In the genomic region with DNA sequence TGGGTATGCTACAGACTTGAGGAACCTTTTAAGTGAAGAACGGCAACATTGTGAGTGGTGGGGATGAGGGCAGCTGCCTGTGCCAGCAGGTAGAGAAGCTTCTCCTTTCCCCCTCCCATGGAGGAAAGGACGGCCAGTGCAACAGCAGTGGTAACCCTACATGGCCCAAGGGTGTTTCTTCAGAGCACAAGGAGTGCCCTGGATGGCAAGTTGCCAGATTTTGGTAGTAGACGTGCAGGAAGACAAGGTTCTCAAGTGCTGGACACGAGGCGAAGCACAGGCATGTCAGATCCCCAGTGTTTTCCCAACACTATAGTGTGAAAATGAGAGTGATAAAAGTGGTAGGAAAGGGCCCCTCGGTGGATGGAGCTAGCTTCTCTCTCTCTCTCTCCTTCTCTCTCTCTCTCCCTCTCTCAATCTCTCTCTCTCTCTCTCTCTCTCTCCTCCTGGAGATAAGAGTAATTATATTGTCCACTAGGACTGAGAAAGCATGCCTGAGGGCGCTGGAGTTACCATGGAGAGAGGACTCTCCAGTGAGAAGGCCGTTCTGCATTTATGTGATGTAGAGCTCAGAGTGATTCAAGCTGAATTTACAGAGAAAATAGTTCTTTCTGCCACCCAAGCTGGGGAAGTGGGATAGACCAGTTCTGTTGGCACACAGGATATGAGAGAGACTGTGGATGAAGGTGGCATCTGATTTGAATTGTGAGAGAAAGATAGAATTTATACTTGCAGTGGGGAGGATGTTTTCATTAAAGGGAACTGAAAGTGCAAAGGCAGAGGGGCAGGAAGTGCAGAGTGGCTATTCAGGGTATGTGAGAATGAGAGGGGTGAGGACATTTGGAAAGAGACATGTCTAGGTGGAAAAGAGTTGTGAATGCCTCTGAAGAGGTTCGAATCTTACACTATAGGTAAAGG, we compare ENCODE assay signal across 9 cellular contexts. TPM values are rescaled to one million over a fixed set of nuclear protein-coding genes. Genes with fewer than 3 reads are reported as not detected.
DNase-seq lines count a peak whose midpoint lies in the region; ATAC-seq and TF ChIP-seq lines count a peak whose summit lies in the region.
"Had no signal": no experiment of that assay in that cellular context is flagged by ENCODE, and none has a peak within 500 bp of the region (broad histone marks: within the 10 kb centered on the region; RNA-seq: fewer than 3 reads in every experiment).

No MANE protein-coding gene starts in this region.

- H3K4me3 ChIP-seq in SK-N-SH (ENCODE audit: low read depth in 2 of 2, low read length in 1 of 2) (no peak overlapping the region), upper lobe of left lung (no peak overlapping the region)
- H3K4me3 ChIP-seq: Peyer's patch had no signal

- no peak for TF ChIP-seq RAD21 in SK-N-SH (IDR thresholded peaks at IDR 0.05; ENCODE audit: low read length)

- no peaks in the 10 kb centered on the region for H3F3A ChIP-seq in SK-N-SH (replicated peaks; ENCODE audit: insufficient read depth)

- CTCF ChIA-PET in SK-N-SH (lab: Yijun Ruan, JAX): no interaction called here

- peak overlapping the region; percentile 79 for H3K27ac Mint-ChIP-seq in activated naive CD4-positive, alpha-beta T cell treated with anti-CD3 and anti-CD28 coated beads, Interleukin-2, amount 50 U/mL, for 24 hours
- H3K27ac Mint-ChIP-seq in activated naive CD4-positive, alpha-beta T cell treated with anti-CD3 and anti-CD28 coated beads, Interleukin-2, amount 50 U/mL, for 72 hours: no peak overlapping the region

- H3K27me3 ChIP-seq in SK-N-SH (ENCODE audit: insufficient read depth) (no peaks in the 10 kb centered on the region), upper lobe of left lung (no peaks in the 10 kb centered on the region)
- H3K27me3 ChIP-seq: Peyer's patch had no signal

- TF ChIP-seq EP300 in SK-N-SH (IDR thresholded peaks at IDR 0.05; ENCODE audit: borderline replicate concordance in 1 of 2, low read depth in 1 of 2, low read length in 1 of 2) (no peak), upper lobe of left lung (IDR thresholded peaks at IDR 0.05) (no peak)

- H3K4me2 ChIP-seq in SK-N-SH: 0 out of 2 replicates have a peak overlapping the region, but pooled peaks have one; percentile 26

- H3K4me1 ChIP-seq in SK-N-SH (ENCODE audit: control insufficient read depth in 1 of 2, insufficient read depth in 2 of 2, low read depth in 1 of 2, low read length in 1 of 2) (peaks cover 0 to 4% of the 10 kb centered on the region in 2 experiments; a peak in 1 of 4 replicates), upper lobe of left lung (no peaks in the 10 kb centered on the region)
- H3K4me1 ChIP-seq: Peyer's patch had no signal

- no peaks in the 10 kb centered on the region for H3K36me3 Mint-ChIP-seq in activated naive CD4-positive, alpha-beta T cell treated with anti-CD3 and anti-CD28 coated beads, Interleukin-2, amount 50 U/mL, for 24 hours
- no peaks in the 10 kb centered on the region for H3K36me3 Mint-ChIP-seq in activated naive CD4-positive, alpha-beta T cell treated with anti-CD3 and anti-CD28 coated beads, Interleukin-2, amount 50 U/mL, for 72 hours

- no peak overlapping the region for H2AFZ ChIP-seq in SK-N-SH (ENCODE audit: low read depth)

- POLR2A ChIA-PET in SK-N-SH (lab: Yijun Ruan, JAX): no interaction called here

- no peaks in the 10 kb centered on the region for H3K9me2 ChIP-seq in SK-N-SH

- H3K27ac ChIP-seq in SK-N-SH (ENCODE audit: low read depth in 2 of 2, low read length in 1 of 2) (no peak overlapping the region), upper lobe of left lung (no peak overlapping the region)
- H3K27ac ChIP-seq: Peyer's patch had no signal

- H3K4me1 Mint-ChIP-seq in activated naive CD4-positive, alpha-beta T cell treated with anti-CD3 and anti-CD28 coated beads, Interleukin-2, amount 50 U/mL, for 24 hours: peaks cover 14% of the 10 kb centered on the region

- no peaks in the 10 kb centered on the region for H3K36me3 ChIP-seq in SK-N-SH (replicated peaks in 1 of 2; ENCODE audit: control insufficient read depth in 1 of 2, insufficient read depth in 2 of 2, low read length in 1 of 2)
- H3K36me3 ChIP-seq in upper lobe of left lung: no peaks in the 10 kb centered on the region
- H3K36me3 ChIP-seq: Peyer's patch had no signal

- H3K27me3 Mint-ChIP-seq in activated naive CD4-positive, alpha-beta T cell treated with anti-CD3 and anti-CD28 coated beads, Interleukin-2, amount 50 U/mL, for 24 hours: peaks cover 2% of the 10 kb centered on the region

- TF ChIP-seq CTCF in SK-N-SH (IDR thresholded peaks at IDR 0.05) (no peak), upper lobe of left lung (IDR thresholded peaks at IDR 0.05) (no peak)

- H3K9me3 ChIP-seq in SK-N-SH (no peaks in the 10 kb centered on the region), upper lobe of left lung (no peaks in the 10 kb centered on the region)
- H3K9me3 ChIP-seq: Peyer's patch had no signal

- WGBS in SK-N-SH (ENCODE audit: low lambda C conversion rate): 5% methylated on average over 9 of the region's 9 CpGs
- 41 to 62% methylated on average over 9 of the region's 9 CpGs for WGBS in upper lobe of left lung, 2 donors

- no peaks in the 10 kb centered on the region for H4K20me1 ChIP-seq in SK-N-SH (ENCODE audit: insufficient read depth)

- no peaks in the 10 kb centered on the region for H3K79me2 ChIP-seq in SK-N-SH (ENCODE audit: insufficient read depth)

- no peak for TF ChIP-seq POLR2A in upper lobe of left lung (IDR thresholded peaks at IDR 0.05)

- peak overlapping the region; percentile 37 for H3K4me3 Mint-ChIP-seq in activated naive CD4-positive, alpha-beta T cell treated with anti-CD3 and anti-CD28 coated beads, Interleukin-2, amount 50 U/mL, for 24 hours

- DNase-seq in activated naive CD4-positive, alpha-beta T cell treated with anti-CD3 and anti-CD28 coated beads, Interleukin-2, amount 50 U/mL, for 72 hours (ENCODE audit: low spot score in 2 of 2): no peak
- DNase-seq in SK-N-SH: no peak
- peak in 1 of 2 donors; percentile 47 for DNase-seq in upper lobe of left lung
- DNase-seq in NCI-H128 (lab: John Stamatoyannopoulos, UW; ENCODE audit: unreplicated experiment): no peak
- DNase-seq in activated CD4-positive, CD25-positive, alpha-beta regulatory T cell treated with anti-CD3 and anti-CD28 coated beads, Interleukin-2, amount 50 U/mL, for 72 hours: no peak
- DNase-seq in superior temporal gyrus (ENCODE audit: extremely low spot score): no peak

- ATAC-seq in activated naive CD4-positive, alpha-beta T cell treated with anti-CD3 and anti-CD28 coated beads, Interleukin-2, amount 50 U/mL, for 72 hours: no peak
- ATAC-seq in HG03064 (IDR thresholded peaks at IDR 0.05; ENCODE audit: low read depth, unreplicated experiment) (peak; percentile 97), upper lobe of left lung (ENCODE audit: low FRiP score in 2 of 2) (peak; percentile 26 to 37)

- no peak overlapping the region for H3K9ac ChIP-seq in SK-N-SH

- no peaks in the 10 kb centered on the region for H3K9me3 Mint-ChIP-seq in activated naive CD4-positive, alpha-beta T cell treated with anti-CD3 and anti-CD28 coated beads, Interleukin-2, amount 50 U/mL, for 24 hours
- no peaks in the 10 kb centered on the region for H3K9me3 Mint-ChIP-seq in activated naive CD4-positive, alpha-beta T cell treated with anti-CD3 and anti-CD28 coated beads, Interleukin-2, amount 50 U/mL, for 72 hours

TF ChIP-seq in SK-N-SH, 30 proteins besides CTCF, POLR2A, EP300 and RAD21:
- TF ChIP-seq MXI1 (IDR thresholded peaks at IDR 0.05; ENCODE audit: low read depth, low read length) (no peak), FOSL2 (IDR thresholded peaks at IDR 0.05; ENCODE audit: borderline replicate concordance, low read depth) (no peak)

RNA-seq across cellular contexts. Expression of gene TRPC3, which starts 25.6 kb away (rescaled TPM):
- 1 to 10 TPM; 2.0 to 2.3 TPM for total RNA-seq in activated naive CD4-positive, alpha-beta T cell treated with anti-CD3 and anti-CD28 coated beads, Interleukin-2, amount 50 U/mL, for 72 hours
- polyA plus RNA-seq in SK-N-SH (2012; rRNA removed): not detected in 2 replicates
- polyA plus RNA-seq in SK-N-SH (2012; cell fraction: cytosol; rRNA removed): under 0.01 TPM in 1 of 2 replicates, not detected in the other
- 0.01 TPM in 1 of 2 replicates, not detected in the other for polyA plus RNA-seq in SK-N-SH (2012; cell fraction: nucleus; rRNA removed)
- total RNA-seq in upper lobe of left lung: 1 to 10 TPM in 4 of 6 donors, under 1 TPM in 2; 0.77 to 9.4 (median 1.4) TPM

Comparison
In these comparisons a context has a peak if more than half of its experiments do, and no peak if none do; other contexts are left out.
1. ATAC-seq: peak in HG03064 (single experiment) and upper lobe of left lung (2 of 2); none in activated naive CD4-positive, alpha-beta T cell treated with anti-CD3 and anti-CD28 coated beads, Interleukin-2, amount 50 U/mL, for 72 hours (0 of 2).